In the genomic region with DNA sequence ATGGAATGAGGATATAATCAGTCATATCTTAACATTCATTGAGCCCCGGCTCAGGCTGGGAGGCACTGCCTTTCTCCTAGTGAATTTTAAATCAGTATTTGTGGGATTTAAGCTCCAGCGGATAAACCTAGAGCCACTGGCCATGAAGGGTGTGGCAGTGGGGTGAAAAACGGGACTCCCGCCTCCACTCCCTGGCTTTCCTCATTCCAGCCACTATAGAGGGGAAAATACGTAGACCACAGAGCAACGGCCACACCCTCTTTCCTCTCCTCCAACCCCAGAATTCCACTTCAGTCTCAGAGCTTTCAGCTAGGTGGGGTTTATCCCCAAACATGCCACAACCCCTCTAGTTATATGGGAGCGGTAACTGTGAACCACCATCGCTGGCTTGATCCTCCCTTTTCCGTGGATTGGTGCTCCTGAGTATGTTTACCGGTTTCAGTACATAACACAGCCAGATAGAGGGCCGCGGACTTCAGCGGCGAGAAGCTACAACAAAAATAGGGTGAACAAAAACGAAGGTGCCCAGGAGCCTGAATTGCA, we compare ENCODE assay signal across 8 cellular contexts.
DNase-seq lines count a peak whose midpoint lies in the region; ATAC-seq and TF ChIP-seq lines count a peak whose summit lies in the region.

No MANE protein-coding gene starts in this region.

- H3K4me1 Mint-ChIP-seq in stimulated activated naive CD8-positive, alpha-beta T cell treated with anti-CD3 and anti-CD28 coated beads, Interleukin-15, Interleukin-2, amounts not matched to agents 100 ng/mL and 50 ng/mL, for 24 hours (ENCODE audit: low read depth), result peaks cover 35% of the 10 kb centered on the region
- H3K4me1 Mint-ChIP-seq in mesothelial cell of epicardium, result peaks cover 57% of the 10 kb centered on the region

- no peak for ATAC-seq in stimulated activated naive CD8-positive, alpha-beta T cell treated with anti-CD3 and anti-CD28 coated beads, Interleukin-15, Interleukin-2, amounts not matched to agents 100 U/mL and 50 U/mL, for 24 hours
- no peak for ATAC-seq in HG02884 (IDR thresholded peaks at IDR 0.05; ENCODE audit: unreplicated experiment)

- H3K27ac ChIP-seq in coronary artery, result peak overlapping the region; percentile 74 to 97

- TF ChIP-seq CTCF in coronary artery (IDR thresholded peaks at IDR 0.05) (no peak), mesothelial cell of epicardium (IDR thresholded peaks at IDR 0.05; ENCODE audit: unreplicated experiment) (no peak)

- H3K36me3 Mint-ChIP-seq in stimulated activated naive CD8-positive, alpha-beta T cell treated with anti-CD3 and anti-CD28 coated beads, Interleukin-15, Interleukin-2, amounts not matched to agents 100 ng/mL and 50 ng/mL, for 24 hours (ENCODE audit: low read depth), result peaks cover 39% of the 10 kb centered on the region
- H3K36me3 Mint-ChIP-seq in mesothelial cell of epicardium, result peaks cover 15% of the 10 kb centered on the region

- H3K27me3 Mint-ChIP-seq in stimulated activated naive CD8-positive, alpha-beta T cell treated with anti-CD3 and anti-CD28 coated beads, Interleukin-15, Interleukin-2, amounts not matched to agents 100 ng/mL and 50 ng/mL, for 24 hours, result no peaks in the 10 kb centered on the region
- H3K27me3 Mint-ChIP-seq in mesothelial cell of epicardium (ENCODE audit: low read depth), result no peaks in the 10 kb centered on the region

- peak overlapping the region; percentile 69 for H3K4me3 ChIP-seq in coronary artery

- H3K9me3 Mint-ChIP-seq in stimulated activated naive CD8-positive, alpha-beta T cell treated with anti-CD3 and anti-CD28 coated beads, Interleukin-15, Interleukin-2, amounts not matched to agents 100 ng/mL and 50 ng/mL, for 24 hours, result no peaks in the 10 kb centered on the region
- H3K9me3 Mint-ChIP-seq in mesothelial cell of epicardium, result no peaks in the 10 kb centered on the region

- no peak for DNase-seq in stimulated activated naive CD8-positive, alpha-beta T cell treated with anti-CD3 and anti-CD28 coated beads, Interleukin-15, Interleukin-2, amounts not matched to agents 100 U/mL and 50 U/mL, for 24 hours
- DNase-seq in coronary artery (ENCODE audit: low spot score), result peak; percentile 78
- peak in 1 of 2 experiments; percentile 44 for DNase-seq in mesothelial cell of epicardium (ENCODE audit: low spot score in 2 of 2, unreplicated experiment in 2 of 2)
- no peak for DNase-seq in stimulated activated CD4-positive, alpha-beta T cell treated with anti-CD3 and anti-CD28 coated beads, Interleukin-1b, Interleukin-23, amount 100 ng/mL, for 48 hours
- no peak for DNase-seq in inferior parietal cortex (ENCODE audit: extremely low spot score)
- DNase-seq in activated CD8-positive, alpha-beta memory T cell treated with anti-CD3 and anti-CD28 coated beads, Interleukin-2, amount 50 U/mL, for 48 hours, result no peak

- peak overlapping the region; percentile 43 for H3K4me3 Mint-ChIP-seq in stimulated activated naive CD8-positive, alpha-beta T cell treated with anti-CD3 and anti-CD28 coated beads, Interleukin-15, Interleukin-2, amounts not matched to agents 100 ng/mL and 50 ng/mL, for 24 hours
- H3K4me3 Mint-ChIP-seq in mesothelial cell of epicardium, result peak overlapping the region; percentile 66

- H3K27ac Mint-ChIP-seq in stimulated activated naive CD8-positive, alpha-beta T cell treated with anti-CD3 and anti-CD28 coated beads, Interleukin-15, Interleukin-2, amounts not matched to agents 100 ng/mL and 50 ng/mL, for 24 hours, result peak overlapping the region; percentile 21
- peak overlapping the region; percentile 100 for H3K27ac Mint-ChIP-seq in mesothelial cell of epicardium
